In genomic region chr9:121277518-121278275, GRCh38 we compare ENCODE assay signal across 1 cellular context.
TF ChIP-seq lines count a peak whose summit lies in the region.

No MANE protein-coding gene starts in this region.

TF ChIP-seq in HCT116, 20 proteins besides CTCF, POLR2A, EP300 and RAD21 (continued from another document):
- TF ChIP-seq, protein P1, sequence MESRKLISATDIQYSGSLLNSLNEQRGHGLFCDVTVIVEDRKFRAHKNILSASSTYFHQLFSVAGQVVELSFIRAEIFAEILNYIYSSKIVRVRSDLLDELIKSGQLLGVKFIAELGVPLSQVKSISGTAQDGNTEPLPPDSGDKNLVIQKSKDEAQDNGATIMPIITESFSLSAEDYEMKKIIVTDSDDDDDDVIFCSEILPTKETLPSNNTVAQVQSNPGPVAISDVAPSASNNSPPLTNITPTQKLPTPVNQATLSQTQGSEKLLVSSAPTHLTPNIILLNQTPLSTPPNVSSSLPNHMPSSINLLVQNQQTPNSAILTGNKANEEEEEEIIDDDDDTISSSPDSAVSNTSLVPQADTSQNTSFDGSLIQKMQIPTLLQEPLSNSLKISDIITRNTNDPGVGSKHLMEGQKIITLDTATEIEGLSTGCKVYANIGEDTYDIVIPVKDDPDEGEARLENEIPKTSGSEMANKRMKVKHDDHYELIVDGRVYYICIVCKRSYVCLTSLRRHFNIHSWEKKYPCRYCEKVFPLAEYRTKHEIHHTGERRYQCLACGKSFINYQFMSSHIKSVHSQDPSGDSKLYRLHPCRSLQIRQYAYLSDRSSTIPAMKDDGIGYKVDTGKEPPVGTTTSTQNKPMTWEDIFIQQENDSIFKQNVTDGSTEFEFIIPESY (IDR thresholded peaks at IDR 0.05; ENCODE audit: extremely low read depth, insufficient replicate concordance, low read length): no peak
- no peak for TF ChIP-seq ZNF274 (IDR thresholded peaks at IDR 0.05; ENCODE audit: low read depth, low read length)
- TF ChIP-seq SIN3A (IDR thresholded peaks at IDR 0.05; ENCODE audit: low read depth): no peak
- TF ChIP-seq SP1 (IDR thresholded peaks at IDR 0.05; ENCODE audit: low read depth): no peak
- no peak for TF ChIP-seq ZFX (IDR thresholded peaks at IDR 0.05)
- TF ChIP-seq ELF1 (IDR thresholded peaks at IDR 0.05; ENCODE audit: borderline replicate concordance, low read depth): no peak
- no peak for TF ChIP-seq SRF (IDR thresholded peaks at IDR 0.05; ENCODE audit: low read depth)
- no peak for TF ChIP-seq FOSL1 (IDR thresholded peaks at IDR 0.05; ENCODE audit: low read depth)
TF ChIP-seq in HCT116: peak in this region for 0.
